In the genomic region with DNA sequence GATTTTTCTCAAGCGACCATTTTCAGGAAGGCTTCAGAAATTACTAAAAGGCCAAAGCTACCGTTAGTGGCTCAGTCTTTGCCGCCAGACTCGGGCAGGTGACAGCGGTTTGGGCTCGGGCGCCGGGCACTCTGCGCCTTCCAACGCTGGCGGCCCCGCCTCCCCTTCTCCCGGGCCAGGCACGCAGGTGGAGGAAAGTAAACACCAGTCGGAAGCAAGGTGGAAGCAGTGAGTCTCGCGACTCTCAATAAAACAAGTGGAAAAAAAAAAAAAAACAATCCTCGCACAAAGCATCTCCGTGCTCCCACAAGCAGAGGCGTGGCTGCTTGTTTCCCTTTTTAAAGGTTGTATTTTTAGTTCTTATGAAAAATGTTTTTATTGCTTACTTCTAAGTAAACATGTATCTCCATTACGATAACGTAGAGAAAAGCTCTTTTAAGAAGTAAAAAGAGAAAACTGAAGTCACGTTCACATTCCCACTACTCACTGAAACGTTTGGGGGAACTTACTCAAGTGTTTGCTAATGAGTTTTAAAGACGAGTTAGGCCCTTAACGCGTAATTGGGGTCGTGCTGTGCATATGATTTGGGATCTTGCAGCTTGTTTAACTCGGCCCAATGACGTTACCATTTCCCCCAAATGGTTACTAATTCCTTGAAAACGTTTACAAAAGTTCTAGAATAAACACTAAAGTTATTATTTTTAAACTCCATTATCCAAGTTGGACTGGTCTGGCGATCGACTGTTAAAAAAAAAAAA, we compare ENCODE assay signal across 8 cellular contexts.
DNase-seq lines count a peak whose midpoint lies in the region; ATAC-seq and TF ChIP-seq lines count a peak whose summit lies in the region.

No MANE protein-coding gene starts in this region.

- H2AFZ ChIP-seq in KMS-11 (ENCODE audit: low read depth) = peak overlapping the region; percentile 91
- H2AFZ ChIP-seq in SU-DHL-6 (ENCODE audit: low read depth, low read length, severe bottlenecking) = peak overlapping the region; percentile 97

- peaks cover 42% of the 10 kb centered on the region for H3K4me1 ChIP-seq in KMS-11 (ENCODE audit: low read depth, poor library complexity, severe bottlenecking)

- H3K27ac ChIP-seq in KMS-11 (peak overlapping the region; percentile 90), SU-DHL-6 (ENCODE audit: low read depth, low read length) (peak overlapping the region; percentile 83)

- H3K79me2 ChIP-seq in KMS-11 (ENCODE audit: insufficient read depth, low read depth) (peaks cover 37% of the 10 kb centered on the region; the same call in 1 of the 2 replicates), SU-DHL-6 (ENCODE audit: insufficient read depth, low read length) (peaks cover 47% of the 10 kb centered on the region)

- no peak for TF ChIP-seq CTCF in KMS-11 (conservative IDR thresholded peaks at IDR 0.05; ENCODE audit: low read depth, low read length)
- no peak for TF ChIP-seq CTCF in SU-DHL-6 (IDR thresholded peaks at IDR 0.05; ENCODE audit: insufficient read depth, low read length, poor library complexity, severe bottlenecking)

- H3K27me3 ChIP-seq in KMS-11 (ENCODE audit: insufficient read depth, low read depth) (no peaks in the 10 kb centered on the region), SU-DHL-6 (ENCODE audit: low read length) (no peaks in the 10 kb centered on the region)

- ATAC-seq in GM18868 (IDR thresholded peaks at IDR 0.05; ENCODE audit: unreplicated experiment) (no peak), HG02840 (IDR thresholded peaks at IDR 0.05; ENCODE audit: low FRiP score, unreplicated experiment) (no peak)

- peak overlapping the region; percentile 55 for H3K4me2 ChIP-seq in KMS-11
- H3K4me2 ChIP-seq in SU-DHL-6 (ENCODE audit: low read depth, low read length, poor library complexity, severe bottlenecking) = peak overlapping the region; percentile 75

- H4K20me1 ChIP-seq in KMS-11 (ENCODE audit: insufficient read depth) (0 out of 2 replicates have a peak, but pooled peaks cover 2% of the 10 kb centered on the region), SU-DHL-6 (ENCODE audit: low read depth, low read length) (peaks cover 6% of the 10 kb centered on the region; the same call in 1 of the 2 replicates)

- peaks cover 17% of the 10 kb centered on the region for H3F3A ChIP-seq in SU-DHL-6 (ENCODE audit: insufficient read depth)

- DNase-seq in DMS 273 treated with DMSO at 0.1 percent for 48 hours (lab: John Stamatoyannopoulos, UW) (peak; percentile 67), left kidney (ENCODE audit: low read depth, low spot score) (peak; percentile 84)
- DNase-seq in central memory CD4-positive, alpha-beta T cell = peak; percentile 8
- DNase-seq in stimulated activated CD4-positive, alpha-beta T cell treated with anti-CD3 and anti-CD28 coated beads, Interleukin-4, amount 100 ng/mL, for 24 hours = peak; percentile 45

- H3K36me3 ChIP-seq in KMS-11 (ENCODE audit: insufficient read depth) = no peaks in the 10 kb centered on the region
- no peaks in the 10 kb centered on the region; the same call in 1 of the 2 replicates for H3K36me3 ChIP-seq in SU-DHL-6 (ENCODE audit: low read length)

- H3K9ac ChIP-seq in KMS-11 (peak overlapping the region; percentile 92), SU-DHL-6 (ENCODE audit: low read length) (peak overlapping the region; percentile 64)

- H3K9me2 ChIP-seq in SU-DHL-6 (replicated peaks; ENCODE audit: insufficient read depth, low read length) = no peaks in the 10 kb centered on the region

- H3K4me3 ChIP-seq in KMS-11 (IDR thresholded peaks at IDR 0.05; ENCODE audit: insufficient read depth, low read depth, low read length) (no peak overlapping the region), SU-DHL-6 (ENCODE audit: insufficient read depth, low read length, poor library complexity, severe bottlenecking) (peak overlapping the region; percentile 69)

- no peaks in the 10 kb centered on the region for H3K9me3 ChIP-seq in SU-DHL-6 (ENCODE audit: insufficient read depth, low read length)

Comparison
In these comparisons a context has a peak if more than half of its experiments do, and no peak if none do; other contexts are left out.
1. DNase-seq: peak in every context shown above with its lines; median percentile 84 in left kidney; 67 in DMS 273 treated with DMSO at 0.1 percent for 48 hours; 45 in stimulated activated CD4-positive, alpha-beta T cell treated with anti-CD3 and anti-CD28 coated beads, Interleukin-4, amount 100 ng/mL, for 24 hours; 8 in central memory CD4-positive, alpha-beta T cell.